Comparison of ENCODE assay signal across 8 cellular contexts in genomic region chr10:101292194-101293006, GRCh38.
A peak's percentile ranks its signal among the peaks of the same experiment; 100 is the strongest.
DNase-seq lines count a peak whose midpoint lies in the region; ATAC-seq and TF ChIP-seq lines count a peak whose summit lies in the region.

No MANE protein-coding gene starts in this region.

- CTCF ChIA-PET in MCF 10A (lab: Yijun Ruan, JAX): interaction anchor here (0.6 to 6.5 kb wide), 18 partner anchors 12 to 293 kb away, joined by 3 to 58 read pairs (median 4); no protein-coding TSS in a partner anchor

- peaks cover 45% of the 10 kb centered on the region for H3K27me3 Mint-ChIP-seq in MCF 10A (ENCODE audit: insufficient read depth, unreplicated experiment)
- H3K27me3 Mint-ChIP-seq in stimulated activated naive CD8-positive, alpha-beta T cell treated with anti-CD3 and anti-CD28 coated beads, Interleukin-15, amount 100 ng/mL, for 72 hours: peaks cover 94% of the 10 kb centered on the region

- no TSS peak for BruUV-seq in MCF 10A (replicated peaks; lab: Mats Ljungman, UMichigan)

- no peaks in the 10 kb centered on the region for H3K36me3 ChIP-seq in kidney epithelial cell (ENCODE audit: control insufficient read depth, insufficient read depth, low read length)

- TF ChIP-seq CTCF in MCF 10A (IDR thresholded peaks at IDR 0.05; ENCODE audit: unreplicated experiment) (no peak), kidney epithelial cell (IDR thresholded peaks at IDR 0.05; ENCODE audit: insufficient read depth, low read length, poor library complexity, severe bottlenecking) (no peak), GM20000 (IDR thresholded peaks at IDR 0.05; ENCODE audit: extremely low read depth, missing control alignments) (no peak)

- peaks cover 7% of the 10 kb centered on the region for H3K4me1 Mint-ChIP-seq in MCF 10A (ENCODE audit: insufficient read depth, unreplicated experiment)
- peaks cover 25% of the 10 kb centered on the region for H3K4me1 Mint-ChIP-seq in stimulated activated naive CD8-positive, alpha-beta T cell treated with anti-CD3 and anti-CD28 coated beads, Interleukin-15, amount 100 ng/mL, for 72 hours

- ATAC-seq in stimulated activated naive CD8-positive, alpha-beta T cell treated with anti-CD3 and anti-CD28 coated beads, Interleukin-15, amount 100 ng/mL, for 72 hours: peak; percentile 27
- no peak for ATAC-seq in HG03159 (IDR thresholded peaks at IDR 0.05; ENCODE audit: unreplicated experiment)

- intact Hi-C loops in MCF 10A (cut with micrococcal nuclease): no loop called here

- peak overlapping the region; percentile 16 for H3K4me3 ChIP-seq in kidney epithelial cell (ENCODE audit: low read depth, low read length)

- peak; percentile 24 for DNase-seq in COR-L47 (lab: John Stamatoyannopoulos, UW)
- DNase-seq in NCI-H1105 treated with DMSO at 0.1 percent for 48 hours (lab: John Stamatoyannopoulos, UW): peak; percentile 72
- no peak for DNase-seq in MCF 10A (ENCODE audit: unreplicated experiment)
- DNase-seq in kidney epithelial cell (ENCODE audit: low read depth): no peak
- no peak for DNase-seq in stimulated activated naive CD8-positive, alpha-beta T cell treated with anti-CD3 and anti-CD28 coated beads, Interleukin-15, amount 100 ng/mL, for 72 hours
- DNase-seq in H4 (ENCODE audit: low spot score): no peak
- no peak for DNase-seq in GM20000 (ENCODE audit: low spot score)

- POLR2A ChIA-PET in MCF 10A (lab: Yijun Ruan, JAX): interaction anchor here (2.0 kb wide), 1 partner anchor 16 kb away, joined by 5 read pairs; no protein-coding TSS in a partner anchor

- H3K36me3 Mint-ChIP-seq in MCF 10A (ENCODE audit: insufficient read depth, unreplicated experiment): no peaks in the 10 kb centered on the region

- H3K9me3 Mint-ChIP-seq in MCF 10A (ENCODE audit: unreplicated experiment): no peaks in the 10 kb centered on the region
- no peaks in the 10 kb centered on the region for H3K9me3 Mint-ChIP-seq in stimulated activated naive CD8-positive, alpha-beta T cell treated with anti-CD3 and anti-CD28 coated beads, Interleukin-15, amount 100 ng/mL, for 72 hours

- peak overlapping the region; percentile 71 for H3K4me3 Mint-ChIP-seq in MCF 10A (ENCODE audit: unreplicated experiment)
- peak overlapping the region; percentile 86 to 95 for H3K4me3 Mint-ChIP-seq in stimulated activated naive CD8-positive, alpha-beta T cell treated with anti-CD3 and anti-CD28 coated beads, Interleukin-15, amount 100 ng/mL, for 72 hours

- H3K27ac Mint-ChIP-seq in MCF 10A (ENCODE audit: low read depth, unreplicated experiment): no peak overlapping the region
- H3K27ac Mint-ChIP-seq in stimulated activated naive CD8-positive, alpha-beta T cell treated with anti-CD3 and anti-CD28 coated beads, Interleukin-15, amount 100 ng/mL, for 72 hours: no peak overlapping the region

- peaks cover 64% of the 10 kb centered on the region for H3K27me3 ChIP-seq in kidney epithelial cell (ENCODE audit: control insufficient read depth, insufficient read depth, low read length)

Comparison
In these comparisons a context has a peak if more than half of its experiments do, and no peak if none do; other contexts are left out.
1. DNase-seq: peak in COR-L47 (single experiment) and NCI-H1105 treated with DMSO at 0.1 percent for 48 hours (single experiment); none in MCF 10A (single experiment), kidney epithelial cell (single experiment), stimulated activated naive CD8-positive, alpha-beta T cell treated with anti-CD3 and anti-CD28 coated beads, Interleukin-15, amount 100 ng/mL, for 72 hours (0 of 2), H4 (single experiment) and GM20000 (single experiment).